In genomic region chr2:217890445-217890844, GRCh38 we compare ENCODE assay signal across 9 cellular contexts.
A peak's percentile ranks its signal among the peaks of the same experiment; 100 is the strongest.
DNase-seq lines count a peak whose midpoint lies in the region; ATAC-seq and TF ChIP-seq lines count a peak whose summit lies in the region.
"Had no signal": no experiment of that assay in that cellular context is flagged by ENCODE, and none has a peak within 500 bp of the region (broad histone marks: within the 10 kb centered on the region; RNA-seq: fewer than 3 reads in every experiment).

No MANE protein-coding gene starts in this region.

- no peak overlapping the region for H3K27ac Mint-ChIP-seq in progenitor cell of endocrine pancreas
- H3K27ac Mint-ChIP-seq in CD8-positive, alpha-beta T cell = no peak overlapping the region
- H3K27ac Mint-ChIP-seq: naive thymus-derived CD4-positive, alpha-beta T cell had no signal

- no peak overlapping the region for H3K4me3 Mint-ChIP-seq in progenitor cell of endocrine pancreas (ENCODE audit: low read depth)
- no peak overlapping the region for H3K4me3 Mint-ChIP-seq in CD8-positive, alpha-beta T cell
- H3K4me3 Mint-ChIP-seq: naive thymus-derived CD4-positive, alpha-beta T cell had no signal

- TF ChIP-seq POLR2A in gastroesophageal sphincter (IDR thresholded peaks at IDR 0.05) = no peak

- in situ Hi-C loops in SK-MEL-5 (cut with HindIII; ENCODE audit: low pct_unique_long_range_greater_than_20kb, low sequenced_read_pairs) = no loop called here

- H3K27me3 ChIP-seq in BE2C (no peaks in the 10 kb centered on the region), gastroesophageal sphincter (no peaks in the 10 kb centered on the region)
- H3K27me3 ChIP-seq in CD8-positive, alpha-beta T cell (ENCODE audit: insufficient read depth, low read length) = no peaks in the 10 kb centered on the region

- intact Hi-C loops in CD8-positive, alpha-beta T cell (cut with DNase I, micrococcal nuclease) = no loop called here

- no peak overlapping the region for H3K4me3 ChIP-seq in BE2C (ENCODE audit: low read depth, low read length)
- no peak overlapping the region for H3K4me3 ChIP-seq in gastroesophageal sphincter
- H3K4me3 ChIP-seq in CD8-positive, alpha-beta T cell (ENCODE audit: low read depth, low read length) = no peak overlapping the region

- H3K27me3 Mint-ChIP-seq in progenitor cell of endocrine pancreas = peaks cover 6% of the 10 kb centered on the region
- peaks cover 3% of the 10 kb centered on the region for H3K27me3 Mint-ChIP-seq in CD8-positive, alpha-beta T cell (ENCODE audit: low read depth)

- peaks cover 2% of the 10 kb centered on the region for H3K36me3 Mint-ChIP-seq in progenitor cell of endocrine pancreas (ENCODE audit: insufficient read depth)
- no peaks in the 10 kb centered on the region for H3K36me3 Mint-ChIP-seq in CD8-positive, alpha-beta T cell
- H3K36me3 Mint-ChIP-seq: naive thymus-derived CD4-positive, alpha-beta T cell had no signal

- no peak for TF ChIP-seq EP300 in gastroesophageal sphincter (IDR thresholded peaks at IDR 0.05)

- peak overlapping the region; percentile 36 to 97 (median 97) for H3K27ac ChIP-seq in gastroesophageal sphincter
- no peak overlapping the region for H3K27ac ChIP-seq in CD8-positive, alpha-beta T cell (ENCODE audit: low read depth, low read length)

- CTCF ChIA-PET in CD8-positive, alpha-beta T cell (lab: Charles Lee) = interaction anchor here (1.6 to 3.0 kb wide), 2 partner anchors 10 to 105 kb away, joined by 3 to 12 read pairs; no protein-coding TSS in a partner anchor

- DNase-seq in BE2C (no peak), SK-MEL-5 (ENCODE audit: low read depth, low spot score) (peak; percentile 41), progenitor cell of endocrine pancreas (ENCODE audit: low spot score, unreplicated experiment) (no peak), NCI-H774 (lab: John Stamatoyannopoulos, UW) (no peak)
- no peak for DNase-seq in CD8-positive, alpha-beta T cell
- DNase-seq: naive thymus-derived CD4-positive, alpha-beta T cell had no signal

- TF ChIP-seq CTCF in BE2C (IDR thresholded peaks at IDR 0.05; ENCODE audit: low read depth, low read length) = peak; percentile 33
- peak in 3 of 4 experiments; percentile 45 to 51 (median 46) for TF ChIP-seq CTCF in gastroesophageal sphincter (IDR thresholded peaks at IDR 0.05)
- peak; percentile 40 for TF ChIP-seq CTCF in progenitor cell of endocrine pancreas (IDR thresholded peaks at IDR 0.05; ENCODE audit: unreplicated experiment)
- no peak for TF ChIP-seq CTCF in CD8-positive, alpha-beta T cell (IDR thresholded peaks at IDR 0.05)

- H3K9me3 Mint-ChIP-seq in progenitor cell of endocrine pancreas (ENCODE audit: low read depth) = no peaks in the 10 kb centered on the region
- H3K9me3 Mint-ChIP-seq in CD8-positive, alpha-beta T cell = no peaks in the 10 kb centered on the region

- WGBS in gastroesophageal sphincter (ENCODE audit: low coverage in 1 of 2), 2 donors = 26% methylated on average over 2 of the region's 4 CpGs; no CpG with 5 or more reads in 1 of the 2 donors

- peak; percentile 76 for ATAC-seq in gastroesophageal sphincter
- ATAC-seq in GM21447 (IDR thresholded peaks at IDR 0.05; ENCODE audit: unreplicated experiment) = no peak
- ATAC-seq in GM18907 (IDR thresholded peaks at IDR 0.05; ENCODE audit: unreplicated experiment) = no peak
- ATAC-seq in CD8-positive, alpha-beta T cell = no peak
- ATAC-seq: naive thymus-derived CD4-positive, alpha-beta T cell had no signal

- H3K4me1 ChIP-seq in BE2C = peaks cover 11% of the 10 kb centered on the region
- peaks cover 0 to 100% (median 13%) of the 10 kb centered on the region in 3 donors for H3K4me1 ChIP-seq in gastroesophageal sphincter
- no peaks in the 10 kb centered on the region for H3K4me1 ChIP-seq in CD8-positive, alpha-beta T cell (ENCODE audit: insufficient read depth, low read length)

- H3K36me3 ChIP-seq in BE2C (peaks cover 65% of the 10 kb centered on the region), gastroesophageal sphincter (peaks cover 2 to 100% of the 10 kb centered on the region in 2 donors)
- no peaks in the 10 kb centered on the region for H3K36me3 ChIP-seq in CD8-positive, alpha-beta T cell (ENCODE audit: insufficient read depth, low read length)

- POLR2A ChIA-PET in CD8-positive, alpha-beta T cell (lab: Charles Lee) = no interaction called here

- H3K9me3 ChIP-seq in BE2C (no peaks in the 10 kb centered on the region), gastroesophageal sphincter (no peaks in the 10 kb centered on the region)
- no peaks in the 10 kb centered on the region for H3K9me3 ChIP-seq in CD8-positive, alpha-beta T cell (ENCODE audit: low read length)

- no peaks in the 10 kb centered on the region for H3K4me1 Mint-ChIP-seq in progenitor cell of endocrine pancreas (ENCODE audit: low read depth)
- H3K4me1 Mint-ChIP-seq in CD8-positive, alpha-beta T cell (ENCODE audit: low read depth) = peaks cover 4% of the 10 kb centered on the region
